ENCODE assay signal across 1 cellular context in genomic region chr1:95122151-95122697, GRCh38.
TF ChIP-seq lines count a peak whose summit lies in the region.

No MANE protein-coding gene starts in this region.

TF ChIP-seq in HepG2, 621 proteins besides CTCF, POLR2A, EP300 and RAD21 (continued from another document and continues in another):
- TF ChIP-seq, protein P1, sequence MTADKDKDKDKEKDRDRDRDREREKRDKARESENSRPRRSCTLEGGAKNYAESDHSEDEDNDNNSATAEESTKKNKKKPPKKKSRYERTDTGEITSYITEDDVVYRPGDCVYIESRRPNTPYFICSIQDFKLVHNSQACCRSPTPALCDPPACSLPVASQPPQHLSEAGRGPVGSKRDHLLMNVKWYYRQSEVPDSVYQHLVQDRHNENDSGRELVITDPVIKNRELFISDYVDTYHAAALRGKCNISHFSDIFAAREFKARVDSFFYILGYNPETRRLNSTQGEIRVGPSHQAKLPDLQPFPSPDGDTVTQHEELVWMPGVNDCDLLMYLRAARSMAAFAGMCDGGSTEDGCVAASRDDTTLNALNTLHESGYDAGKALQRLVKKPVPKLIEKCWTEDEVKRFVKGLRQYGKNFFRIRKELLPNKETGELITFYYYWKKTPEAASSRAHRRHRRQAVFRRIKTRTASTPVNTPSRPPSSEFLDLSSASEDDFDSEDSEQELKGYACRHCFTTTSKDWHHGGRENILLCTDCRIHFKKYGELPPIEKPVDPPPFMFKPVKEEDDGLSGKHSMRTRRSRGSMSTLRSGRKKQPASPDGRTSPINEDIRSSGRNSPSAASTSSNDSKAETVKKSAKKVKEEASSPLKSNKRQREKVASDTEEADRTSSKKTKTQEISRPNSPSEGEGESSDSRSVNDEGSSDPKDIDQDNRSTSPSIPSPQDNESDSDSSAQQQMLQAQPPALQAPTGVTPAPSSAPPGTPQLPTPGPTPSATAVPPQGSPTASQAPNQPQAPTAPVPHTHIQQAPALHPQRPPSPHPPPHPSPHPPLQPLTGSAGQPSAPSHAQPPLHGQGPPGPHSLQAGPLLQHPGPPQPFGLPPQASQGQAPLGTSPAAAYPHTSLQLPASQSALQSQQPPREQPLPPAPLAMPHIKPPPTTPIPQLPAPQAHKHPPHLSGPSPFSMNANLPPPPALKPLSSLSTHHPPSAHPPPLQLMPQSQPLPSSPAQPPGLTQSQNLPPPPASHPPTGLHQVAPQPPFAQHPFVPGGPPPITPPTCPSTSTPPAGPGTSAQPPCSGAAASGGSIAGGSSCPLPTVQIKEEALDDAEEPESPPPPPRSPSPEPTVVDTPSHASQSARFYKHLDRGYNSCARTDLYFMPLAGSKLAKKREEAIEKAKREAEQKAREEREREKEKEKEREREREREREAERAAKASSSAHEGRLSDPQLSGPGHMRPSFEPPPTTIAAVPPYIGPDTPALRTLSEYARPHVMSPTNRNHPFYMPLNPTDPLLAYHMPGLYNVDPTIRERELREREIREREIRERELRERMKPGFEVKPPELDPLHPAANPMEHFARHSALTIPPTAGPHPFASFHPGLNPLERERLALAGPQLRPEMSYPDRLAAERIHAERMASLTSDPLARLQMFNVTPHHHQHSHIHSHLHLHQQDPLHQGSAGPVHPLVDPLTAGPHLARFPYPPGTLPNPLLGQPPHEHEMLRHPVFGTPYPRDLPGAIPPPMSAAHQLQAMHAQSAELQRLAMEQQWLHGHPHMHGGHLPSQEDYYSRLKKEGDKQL (CRISPR knock-in tag; IDR thresholded peaks at IDR 0.05; ENCODE audit: low read depth) = peak; percentile 94
- peak; percentile 53; the same call in 1 of the 2 replicates for TF ChIP-seq KDM2A (CRISPR knock-in tag; IDR thresholded peaks at IDR 0.05; ENCODE audit: borderline replicate concordance, low read depth)
- no peak for TF ChIP-seq NFYC (CRISPR knock-in tag; IDR thresholded peaks at IDR 0.05)
- TF ChIP-seq NR3C1 (CRISPR knock-in tag; IDR thresholded peaks at IDR 0.05) = no peak
- no peak for TF ChIP-seq RBFOX2 (IDR thresholded peaks at IDR 0.05; ENCODE audit: low read depth, low read length)
- no peak for TF ChIP-seq ZNF234 (CRISPR knock-in tag; conservative IDR thresholded peaks at IDR 0.05)
- TF ChIP-seq JUN (CRISPR knock-in tag; IDR thresholded peaks at IDR 0.05) = peak; percentile 51; the same call in 1 of the 2 replicates
- TF ChIP-seq MTF2 (CRISPR knock-in tag; IDR thresholded peaks at IDR 0.05; ENCODE audit: borderline replicate concordance) = no peak
- TF ChIP-seq SMARCE1 (IDR thresholded peaks at IDR 0.05; ENCODE audit: borderline replicate concordance) = no peak
- no peak for TF ChIP-seq ZNF30 (CRISPR knock-in tag; IDR thresholded peaks at IDR 0.05)
- no peak for TF ChIP-seq DBP (CRISPR knock-in tag; IDR thresholded peaks at IDR 0.05; ENCODE audit: not compliant biosample characterization)
- peak; percentile 78; the same call in 1 of the 2 replicates for TF ChIP-seq ZNF589 (CRISPR knock-in tag; conservative IDR thresholded peaks at IDR 0.05)
- no peak for TF ChIP-seq MATR3 (CRISPR knock-in tag; IDR thresholded peaks at IDR 0.05)
- TF ChIP-seq AKAP8 (CRISPR knock-in tag; IDR thresholded peaks at IDR 0.05) = peak; percentile 73
- no peak; the same call in 1 of the 2 replicates for TF ChIP-seq EHMT2 (IDR thresholded peaks at IDR 0.05; ENCODE audit: borderline replicate concordance, low read depth, low read length)
- TF ChIP-seq FOXO4 (CRISPR knock-in tag; conservative IDR thresholded peaks at IDR 0.05) = no peak
- TF ChIP-seq ZEB1 (IDR thresholded peaks at IDR 0.05; ENCODE audit: insufficient replicate concordance, low read depth) = peak; percentile 26
- TF ChIP-seq FOXA1 (IDR thresholded peaks at IDR 0.05) = peak; percentile 41; the same call in 1 of the 2 replicates
- TF ChIP-seq FOXA1 (CRISPR knock-in tag; IDR thresholded peaks at IDR 0.05) = peak; percentile 84
- peak; percentile 80 for TF ChIP-seq THAP11 (CRISPR knock-in tag; IDR thresholded peaks at IDR 0.05)
- TF ChIP-seq, protein P2, sequence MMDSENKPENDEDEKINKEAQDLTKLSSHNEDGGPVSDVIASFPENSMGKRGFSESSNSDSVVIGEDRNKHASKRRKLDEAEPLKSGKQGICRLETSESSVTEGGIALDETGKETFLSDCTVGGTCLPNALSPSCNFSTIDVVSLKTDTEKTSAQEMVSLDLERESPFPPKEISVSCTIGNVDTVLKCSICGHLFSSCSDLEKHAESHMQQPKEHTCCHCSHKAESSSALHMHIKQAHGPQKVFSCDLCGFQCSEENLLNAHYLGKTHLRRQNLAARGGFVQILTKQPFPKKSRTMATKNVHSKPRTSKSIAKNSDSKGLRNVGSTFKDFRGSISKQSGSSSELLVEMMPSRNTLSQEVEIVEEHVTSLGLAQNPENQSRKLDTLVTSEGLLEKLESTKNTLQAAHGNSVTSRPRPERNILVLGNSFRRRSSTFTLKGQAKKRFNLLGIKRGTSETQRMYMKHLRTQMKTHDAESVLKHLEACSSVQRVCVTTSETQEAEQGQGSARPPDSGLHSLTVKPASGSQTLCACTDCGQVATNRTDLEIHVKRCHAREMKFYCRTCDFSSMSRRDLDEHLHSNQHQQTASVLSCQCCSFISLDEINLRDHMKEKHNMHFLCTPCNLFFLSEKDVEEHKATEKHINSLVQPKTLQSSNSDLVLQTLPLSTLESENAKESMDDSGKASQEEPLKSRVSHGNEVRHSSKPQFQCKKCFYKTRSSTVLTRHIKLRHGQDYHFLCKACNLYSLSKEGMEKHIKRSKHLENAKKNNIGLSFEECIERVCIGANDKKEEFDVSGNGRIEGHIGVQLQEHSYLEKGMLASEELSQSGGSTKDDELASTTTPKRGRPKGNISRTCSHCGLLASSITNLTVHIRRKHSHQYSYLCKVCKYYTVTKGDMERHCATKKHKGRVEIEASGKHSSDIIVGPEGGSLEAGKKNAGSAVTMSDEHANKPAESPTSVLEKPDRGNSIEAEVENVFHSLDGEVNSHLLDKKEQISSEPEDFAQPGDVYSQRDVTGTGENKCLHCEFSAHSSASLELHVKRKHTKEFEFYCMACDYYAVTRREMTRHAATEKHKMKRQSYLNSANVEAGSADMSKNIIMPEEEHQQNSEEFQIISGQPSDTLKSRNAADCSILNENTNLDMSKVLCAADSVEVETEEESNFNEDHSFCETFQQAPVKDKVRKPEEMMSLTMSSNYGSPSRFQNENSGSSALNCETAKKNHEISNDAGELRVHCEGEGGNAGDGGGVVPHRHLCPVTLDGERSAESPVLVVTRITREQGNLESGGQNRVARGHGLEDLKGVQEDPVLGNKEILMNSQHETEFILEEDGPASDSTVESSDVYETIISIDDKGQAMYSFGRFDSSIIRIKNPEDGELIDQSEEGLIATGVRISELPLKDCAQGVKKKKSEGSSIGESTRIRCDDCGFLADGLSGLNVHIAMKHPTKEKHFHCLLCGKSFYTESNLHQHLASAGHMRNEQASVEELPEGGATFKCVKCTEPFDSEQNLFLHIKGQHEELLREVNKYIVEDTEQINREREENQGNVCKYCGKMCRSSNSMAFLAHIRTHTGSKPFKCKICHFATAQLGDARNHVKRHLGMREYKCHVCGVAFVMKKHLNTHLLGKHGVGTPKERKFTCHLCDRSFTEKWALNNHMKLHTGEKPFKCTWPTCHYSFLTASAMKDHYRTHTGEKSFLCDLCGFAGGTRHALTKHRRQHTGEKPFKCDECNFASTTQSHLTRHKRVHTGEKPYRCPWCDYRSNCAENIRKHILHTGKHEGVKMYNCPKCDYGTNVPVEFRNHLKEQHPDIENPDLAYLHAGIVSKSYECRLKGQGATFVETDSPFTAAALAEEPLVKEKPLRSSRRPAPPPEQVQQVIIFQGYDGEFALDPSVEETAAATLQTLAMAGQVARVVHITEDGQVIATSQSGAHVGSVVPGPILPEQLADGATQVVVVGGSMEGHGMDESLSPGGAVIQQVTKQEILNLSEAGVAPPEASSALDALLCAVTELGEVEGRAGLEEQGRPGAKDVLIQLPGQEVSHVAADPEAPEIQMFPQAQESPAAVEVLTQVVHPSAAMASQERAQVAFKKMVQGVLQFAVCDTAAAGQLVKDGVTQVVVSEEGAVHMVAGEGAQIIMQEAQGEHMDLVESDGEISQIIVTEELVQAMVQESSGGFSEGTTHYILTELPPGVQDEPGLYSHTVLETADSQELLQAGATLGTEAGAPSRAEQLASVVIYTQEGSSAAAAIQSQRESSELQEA (CRISPR knock-in tag; IDR thresholded peaks at IDR 0.05; ENCODE audit: not compliant biosample characterization) = no peak
- no peak; the same call in 1 of the 2 replicates for TF ChIP-seq ZNF749 (CRISPR knock-in tag; IDR thresholded peaks at IDR 0.05; ENCODE audit: borderline replicate concordance)
- TF ChIP-seq, protein P3, sequence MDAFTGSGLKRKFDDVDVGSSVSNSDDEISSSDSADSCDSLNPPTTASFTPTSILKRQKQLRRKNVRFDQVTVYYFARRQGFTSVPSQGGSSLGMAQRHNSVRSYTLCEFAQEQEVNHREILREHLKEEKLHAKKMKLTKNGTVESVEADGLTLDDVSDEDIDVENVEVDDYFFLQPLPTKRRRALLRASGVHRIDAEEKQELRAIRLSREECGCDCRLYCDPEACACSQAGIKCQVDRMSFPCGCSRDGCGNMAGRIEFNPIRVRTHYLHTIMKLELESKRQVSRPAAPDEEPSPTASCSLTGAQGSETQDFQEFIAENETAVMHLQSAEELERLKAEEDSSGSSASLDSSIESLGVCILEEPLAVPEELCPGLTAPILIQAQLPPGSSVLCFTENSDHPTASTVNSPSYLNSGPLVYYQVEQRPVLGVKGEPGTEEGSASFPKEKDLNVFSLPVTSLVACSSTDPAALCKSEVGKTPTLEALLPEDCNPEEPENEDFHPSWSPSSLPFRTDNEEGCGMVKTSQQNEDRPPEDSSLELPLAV (CRISPR knock-in tag; conservative IDR thresholded peaks at IDR 0.05; ENCODE audit: low read depth) = no peak
- TF ChIP-seq KLF11 (CRISPR knock-in tag; IDR thresholded peaks at IDR 0.05) = no peak
- TF ChIP-seq POGZ (CRISPR knock-in tag; IDR thresholded peaks at IDR 0.05) = peak; percentile 97
- no peak for TF ChIP-seq ZNF879 (CRISPR knock-in tag; IDR thresholded peaks at IDR 0.05)
- TF ChIP-seq SCMH1 (CRISPR knock-in tag; IDR thresholded peaks at IDR 0.05; ENCODE audit: borderline replicate concordance) = no peak
- TF ChIP-seq ZBTB46 (CRISPR knock-in tag; IDR thresholded peaks at IDR 0.05; ENCODE audit: borderline replicate concordance) = no peak
- no peak for TF ChIP-seq PAWR (CRISPR knock-in tag; IDR thresholded peaks at IDR 0.05; ENCODE audit: borderline replicate concordance)
- TF ChIP-seq HMG20B (CRISPR knock-in tag; conservative IDR thresholded peaks at IDR 0.05) = peak; percentile 92
- no peak for TF ChIP-seq SMAD9 (CRISPR knock-in tag; IDR thresholded peaks at IDR 0.05)
- TF ChIP-seq ZBTB2 (CRISPR knock-in tag; IDR thresholded peaks at IDR 0.05; ENCODE audit: low read depth) = no peak
- TF ChIP-seq ZNF331 (CRISPR knock-in tag; IDR thresholded peaks at IDR 0.05) = peak; percentile 88
- TF ChIP-seq ZFP36 (IDR thresholded peaks at IDR 0.05; ENCODE audit: borderline replicate concordance, low read depth, low read length, partially characterized antibody) = no peak
- TF ChIP-seq, protein P4, sequence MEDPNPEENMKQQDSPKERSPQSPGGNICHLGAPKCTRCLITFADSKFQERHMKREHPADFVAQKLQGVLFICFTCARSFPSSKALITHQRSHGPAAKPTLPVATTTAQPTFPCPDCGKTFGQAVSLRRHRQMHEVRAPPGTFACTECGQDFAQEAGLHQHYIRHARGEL (CRISPR knock-in tag; IDR thresholded peaks at IDR 0.05) = no peak
- TF ChIP-seq ZNF580 (CRISPR knock-in tag; IDR thresholded peaks at IDR 0.05; ENCODE audit: borderline replicate concordance, low read depth) = peak; percentile 77; the same call in 1 of the 2 replicates
